In genomic region chr4:178320003-178320402, GRCh38 we compare ENCODE assay signal across 8 cellular contexts.
"Had no signal": no experiment of that assay in that cellular context is flagged by ENCODE, and none has a peak within 500 bp of the region (broad histone marks: within the 10 kb centered on the region; RNA-seq: fewer than 3 reads in every experiment).

No MANE protein-coding gene starts in this region.

- ATAC-seq: GM12878 had no signal

- FAIRE-seq: G401.6, GM12878, GM12891, GM12892, GM18507, GM19239 had no signal

- H3K4me3 ChIP-seq: GM12878 had no signal

- DNase-seq: GDM1, GF-D8 had no signal
